ENCODE assay signal across 8 cellular contexts in the genomic region with DNA sequence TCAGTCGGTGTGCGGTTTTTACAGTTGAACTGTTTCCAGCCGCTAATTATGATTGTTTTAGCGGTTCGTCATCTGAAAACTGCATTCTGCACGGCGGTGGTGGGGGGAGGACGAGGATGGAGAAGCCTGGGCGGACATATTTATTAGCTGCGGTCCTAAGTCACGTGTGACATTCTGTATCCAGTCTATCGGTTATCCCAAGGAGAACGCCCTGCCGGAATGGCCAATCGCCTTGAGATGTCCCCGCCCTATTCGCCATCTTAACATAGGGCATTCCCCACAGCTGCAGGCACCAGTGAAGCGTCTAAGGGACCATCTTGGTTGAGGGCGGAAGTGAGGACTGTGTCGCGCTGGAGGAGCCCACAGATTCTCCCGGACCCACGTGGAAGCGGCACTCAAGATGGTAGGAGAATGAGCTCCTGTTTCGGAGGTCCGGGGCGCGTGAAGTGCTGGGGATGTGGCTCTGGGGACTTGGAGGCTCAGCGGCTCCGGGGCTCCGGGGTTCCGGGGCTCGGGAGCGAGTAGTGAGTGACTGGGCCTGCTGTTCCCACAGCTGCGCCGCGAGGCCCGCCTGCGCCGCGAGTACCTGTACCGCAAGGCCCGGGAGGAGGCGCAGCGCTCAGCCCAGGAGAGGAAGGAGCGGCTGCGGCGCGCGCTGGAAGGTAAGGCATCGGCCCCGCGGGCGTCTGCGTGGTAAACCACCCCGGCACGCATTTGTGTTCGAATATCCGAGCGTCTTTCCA. TPM values are rescaled to one million over a fixed set of nuclear protein-coding genes. Genes with fewer than 3 reads are reported as not detected.
DNase-seq lines count a peak whose midpoint lies in the region; ATAC-seq and TF ChIP-seq lines count a peak whose summit lies in the region.

A gene with protein sequence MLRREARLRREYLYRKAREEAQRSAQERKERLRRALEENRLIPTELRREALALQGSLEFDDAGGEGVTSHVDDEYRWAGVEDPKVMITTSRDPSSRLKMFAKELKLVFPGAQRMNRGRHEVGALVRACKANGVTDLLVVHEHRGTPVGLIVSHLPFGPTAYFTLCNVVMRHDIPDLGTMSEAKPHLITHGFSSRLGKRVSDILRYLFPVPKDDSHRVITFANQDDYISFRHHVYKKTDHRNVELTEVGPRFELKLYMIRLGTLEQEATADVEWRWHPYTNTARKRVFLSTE (plus strand): TSS at position 365 of the 743 bp plus-strand sequence. CDS start 36 bp downstream, at position 401.

- H3K9me3 ChIP-seq in osteoblast (ENCODE audit: low read depth, low read length) = no peaks in the 10 kb centered on the region
- H3K9me3 ChIP-seq in thymus (ENCODE audit: control insufficient read depth) = no peaks in the 10 kb centered on the region

- no peaks in the 10 kb centered on the region for H3K9me3 Mint-ChIP-seq in activated naive CD4-positive, alpha-beta T cell treated with anti-CD3 and anti-CD28 coated beads, Interleukin-2, amount 50 U/mL, for 72 hours

- peaks cover 3% of the 10 kb centered on the region for H4K20me1 ChIP-seq in osteoblast (ENCODE audit: insufficient read depth, low read length)

- peak within 1 kb of the TSS; percentile 98 for H3K4me2 ChIP-seq in osteoblast (ENCODE audit: insufficient read depth, low read length)

- H3K27ac Mint-ChIP-seq in activated naive CD4-positive, alpha-beta T cell treated with anti-CD3 and anti-CD28 coated beads, Interleukin-2, amount 50 U/mL, for 72 hours = peak within 1 kb of the TSS; percentile 94 to 99

- peaks cover 22% of the 10 kb centered on the region for H3K4me1 ChIP-seq in osteoblast (ENCODE audit: insufficient read depth, low read length)
- peaks cover 8% of the 10 kb centered on the region for H3K4me1 ChIP-seq in thymus (ENCODE audit: control insufficient read depth, insufficient read depth, low read length)

- under 1% methylated on average over 60 of the region's 60 CpGs for WGBS in thymus

- peak; percentile 13 for TF ChIP-seq CTCF in osteoblast (IDR thresholded peaks at IDR 0.05; ENCODE audit: extremely low read depth, low read depth, low read length)

- peak within 1 kb of the TSS; percentile 94 for H3K4me3 ChIP-seq in GM08714 (ENCODE audit: low read length)
- H3K4me3 ChIP-seq in osteoblast (ENCODE audit: insufficient read depth, low read length) = peak within 1 kb of the TSS; percentile 89
- H3K4me3 ChIP-seq in thymus (ENCODE audit: low read length) = peak within 1 kb of the TSS; percentile 76

- peaks cover 15% of the 10 kb centered on the region for H3K79me2 ChIP-seq in osteoblast (ENCODE audit: insufficient read depth, low read length)

- peaks cover 37 to 44% of the 10 kb centered on the region in 2 donors for H3K36me3 Mint-ChIP-seq in activated naive CD4-positive, alpha-beta T cell treated with anti-CD3 and anti-CD28 coated beads, Interleukin-2, amount 50 U/mL, for 72 hours

- H3K27me3 ChIP-seq in osteoblast (ENCODE audit: insufficient read depth, low read length) = no peaks in the 10 kb centered on the region
- H3K27me3 ChIP-seq in thymus (ENCODE audit: control insufficient read depth, insufficient read depth) = no peaks in the 10 kb centered on the region

- DNase-seq in NCI-H1048 (lab: John Stamatoyannopoulos, UW) (peak; percentile 96), glomerular visceral epithelial cell (ENCODE audit: extremely low spot score) (peak; percentile 99), osteoblast (ENCODE audit: insufficient read length, low spot score, missing footprints) (peak; percentile 95)
- peak; percentile 90 to 95 for DNase-seq in activated naive CD4-positive, alpha-beta T cell treated with anti-CD3 and anti-CD28 coated beads, Interleukin-2, amount 50 U/mL, for 72 hours (ENCODE audit: low spot score in 2 of 2)

- H3K36me3 ChIP-seq in osteoblast (ENCODE audit: insufficient read depth, low read length) (peaks cover 45% of the 10 kb centered on the region), thymus (ENCODE audit: control insufficient read depth, insufficient read depth) (peaks cover 50% of the 10 kb centered on the region)

- ATAC-seq in HG02571 (IDR thresholded peaks at IDR 0.05; ENCODE audit: unreplicated experiment) (peak; percentile 84), SK-N-SH treated with all-trans-retinoic acid at 6 μM for 48 hours (peak; percentile 93)
- peak; percentile 89 for ATAC-seq in activated naive CD4-positive, alpha-beta T cell treated with anti-CD3 and anti-CD28 coated beads, Interleukin-2, amount 50 U/mL, for 72 hours

- peak within 1 kb of the TSS; percentile 100 for H2AFZ ChIP-seq in osteoblast (ENCODE audit: low read length)

- H3K27ac ChIP-seq in osteoblast (ENCODE audit: low read depth, low read length) = peak within 1 kb of the TSS; percentile 84
- peak within 1 kb of the TSS; percentile 93 for H3K27ac ChIP-seq in thymus (ENCODE audit: low read depth)

TF ChIP-seq in SK-N-SH treated with all-trans-retinoic acid at 6 μM for 48 hours, 23 proteins besides CTCF, POLR2A, EP300 and RAD21:
- 0 out of 2 replicates have a peak, but pooled peaks have one; percentile 17 for TF ChIP-seq TCF4 (CRISPR knock-in tag; IDR thresholded peaks at IDR 0.05; ENCODE audit: borderline replicate concordance)
- no peak for TF ChIP-seq ZNF70 (CRISPR knock-in tag; IDR thresholded peaks at IDR 0.05)
- TF ChIP-seq, protein P1, sequence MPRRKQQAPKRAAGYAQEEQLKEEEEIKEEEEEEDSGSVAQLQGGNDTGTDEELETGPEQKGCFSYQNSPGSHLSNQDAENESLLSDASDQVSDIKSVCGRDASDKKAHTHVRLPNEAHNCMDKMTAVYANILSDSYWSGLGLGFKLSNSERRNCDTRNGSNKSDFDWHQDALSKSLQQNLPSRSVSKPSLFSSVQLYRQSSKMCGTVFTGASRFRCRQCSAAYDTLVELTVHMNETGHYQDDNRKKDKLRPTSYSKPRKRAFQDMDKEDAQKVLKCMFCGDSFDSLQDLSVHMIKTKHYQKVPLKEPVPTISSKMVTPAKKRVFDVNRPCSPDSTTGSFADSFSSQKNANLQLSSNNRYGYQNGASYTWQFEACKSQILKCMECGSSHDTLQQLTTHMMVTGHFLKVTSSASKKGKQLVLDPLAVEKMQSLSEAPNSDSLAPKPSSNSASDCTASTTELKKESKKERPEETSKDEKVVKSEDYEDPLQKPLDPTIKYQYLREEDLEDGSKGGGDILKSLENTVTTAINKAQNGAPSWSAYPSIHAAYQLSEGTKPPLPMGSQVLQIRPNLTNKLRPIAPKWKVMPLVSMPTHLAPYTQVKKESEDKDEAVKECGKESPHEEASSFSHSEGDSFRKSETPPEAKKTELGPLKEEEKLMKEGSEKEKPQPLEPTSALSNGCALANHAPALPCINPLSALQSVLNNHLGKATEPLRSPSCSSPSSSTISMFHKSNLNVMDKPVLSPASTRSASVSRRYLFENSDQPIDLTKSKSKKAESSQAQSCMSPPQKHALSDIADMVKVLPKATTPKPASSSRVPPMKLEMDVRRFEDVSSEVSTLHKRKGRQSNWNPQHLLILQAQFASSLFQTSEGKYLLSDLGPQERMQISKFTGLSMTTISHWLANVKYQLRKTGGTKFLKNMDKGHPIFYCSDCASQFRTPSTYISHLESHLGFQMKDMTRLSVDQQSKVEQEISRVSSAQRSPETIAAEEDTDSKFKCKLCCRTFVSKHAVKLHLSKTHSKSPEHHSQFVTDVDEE (CRISPR knock-in tag; IDR thresholded peaks at IDR 0.05) = peak; percentile 45; the same call in 1 of the 2 replicates

RNA-seq across cellular contexts. Expression of the gene that starts here (rescaled TPM):
- 100 to 1,000 TPM in 1 of 2 donors, 10 to 100 TPM in 1; 91.0 to 106 TPM for total RNA-seq in activated naive CD4-positive, alpha-beta T cell treated with anti-CD3 and anti-CD28 coated beads, Interleukin-2, amount 50 U/mL, for 72 hours
- 54.8 and 55.7 TPM in 2 replicates for total RNA-seq in osteoblast
- polyA plus RNA-seq in thymus = 47.4 TPM

Comparison
In these comparisons a context has a peak if more than half of its experiments do, and no peak if none do; other contexts are left out.
1. Peak in every context shown above with its lines: DNase-seq, ATAC-seq, H3K4me3 ChIP-seq and H3K27ac ChIP-seq.